ENCODE assay signal across 8 cellular contexts in the genomic region with DNA sequence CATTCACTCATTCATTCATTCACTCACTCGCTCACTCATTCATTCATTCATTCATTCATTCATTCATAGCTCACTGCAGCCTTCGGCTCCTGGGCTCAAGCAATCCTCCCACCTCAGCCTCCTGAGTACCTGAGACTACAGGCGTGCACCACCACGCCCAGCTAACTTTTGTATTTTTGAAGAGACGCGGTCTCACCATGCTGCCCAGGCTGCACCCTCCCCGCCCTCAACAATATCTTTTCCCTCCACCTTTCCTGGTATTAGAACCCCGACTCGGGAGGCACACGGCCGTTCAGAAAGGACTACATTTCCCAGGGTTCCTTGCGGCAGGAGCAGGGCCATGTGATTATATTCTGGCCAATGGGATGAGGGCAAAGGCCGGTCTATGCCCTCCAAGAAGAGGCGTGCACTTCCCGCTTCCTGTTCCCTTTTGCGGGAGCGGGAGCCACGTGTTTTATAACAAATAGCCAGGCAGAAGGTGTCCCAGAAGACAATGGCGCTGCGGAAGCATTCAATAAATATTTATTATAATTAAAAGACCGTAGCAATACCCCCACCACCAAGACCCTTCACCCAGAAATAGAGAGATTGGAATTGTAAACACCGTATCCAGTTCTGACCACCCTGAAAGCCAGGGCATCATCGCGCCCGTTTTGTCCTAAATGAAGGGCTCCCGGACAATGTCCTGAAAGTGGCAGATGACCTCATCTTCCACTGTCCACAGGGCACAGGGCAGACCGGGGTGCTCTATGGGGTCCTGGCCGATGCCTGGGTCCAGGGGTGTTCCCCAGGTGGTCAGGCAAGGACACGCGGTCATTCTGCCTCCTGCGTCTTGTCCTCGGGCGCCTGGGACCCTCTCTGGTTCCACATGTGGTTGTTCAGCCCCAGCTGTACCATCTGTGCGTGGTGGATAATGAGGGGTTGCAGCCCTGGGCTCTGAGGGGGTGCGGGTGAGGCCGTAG. TPM values are rescaled to one million over a fixed set of nuclear protein-coding genes. Genes with fewer than 3 reads are reported as not detected.
A peak's percentile ranks its signal among the peaks of the same experiment; 100 is the strongest.
DNase-seq lines count a peak whose midpoint lies in the region; ATAC-seq and TF ChIP-seq lines count a peak whose summit lies in the region.

No MANE protein-coding gene starts in this region.

- no peaks in the 10 kb centered on the region for H3K9me2 ChIP-seq in DOHH2 (replicated peaks; ENCODE audit: control insufficient read depth, low read length)

- peaks cover 16% of the 10 kb centered on the region for H3K36me3 Mint-ChIP-seq in activated T-helper 1 cell treated with anti-CD3 and anti-CD28 coated beads, Interleukin-12 subunit alpha, Interleukin-12 subunit beta, Interleukin-2, Interleukin-4 antibody, amounts not matched to agents 30 ng/mL and 10 ng/mL and 1 ng/mL, durations not matched to agents 14 hours and 24 hours and 36 hours (ENCODE audit: low read depth)
- no peaks in the 10 kb centered on the region for H3K36me3 Mint-ChIP-seq in natural killer cell
- peaks cover 33 to 41% of the 10 kb centered on the region in 2 donors for H3K36me3 Mint-ChIP-seq in stimulated activated naive B cell treated with anti-CD40 and anti-IgM and Interleukin-4, amounts not matched to agents 10 μg/mL and 1 μg/mL and 100 μg/mL, for 72 hours

- H2AFZ ChIP-seq in fibroblast of lung (ENCODE audit: low read length): no peak overlapping the region

- TF ChIP-seq CTCF in DOHH2 (IDR thresholded peaks at IDR 0.05; ENCODE audit: low read depth, low read length, poor library complexity, severe bottlenecking) (no peak), RWPE1 (conservative IDR thresholded peaks at IDR 0.05; ENCODE audit: low read depth) (no peak), fibroblast of lung (conservative IDR thresholded peaks at IDR 0.05 in 1 of 2, IDR thresholded peaks at IDR 0.05 in 1 of 2; ENCODE audit: low read depth in 1 of 2, low read length in 2 of 2) (no peak), natural killer cell (IDR thresholded peaks at IDR 0.05) (no peak)

- no peaks in the 10 kb centered on the region for H3K27me3 ChIP-seq in DOHH2 (ENCODE audit: control insufficient read depth, low read length)
- no peaks in the 10 kb centered on the region for H3K27me3 ChIP-seq in fibroblast of lung (ENCODE audit: control insufficient read depth, insufficient read depth, low read length)

- H3K4me3 ChIP-seq in DOHH2 (ENCODE audit: low read length): peak overlapping the region; percentile 25; the same call in 1 of the 2 replicates
- H3K4me3 ChIP-seq in fibroblast of lung (replicated peaks in 1 of 4; ENCODE audit: control extremely low read depth in 1 of 4, insufficient read depth in 1 of 4, low read depth in 3 of 4, low read length in 4 of 4): no peak overlapping the region

- H3K27ac ChIP-seq in DOHH2 (ENCODE audit: low read depth, low read length) (no peak overlapping the region), RWPE1 (peak overlapping the region; percentile 63), fibroblast of lung (ENCODE audit: insufficient read depth, low read length) (peak overlapping the region; percentile 32)

- H3K9me3 ChIP-seq in DOHH2 (ENCODE audit: control insufficient read depth, insufficient read depth, low read length) (no peaks in the 10 kb centered on the region), fibroblast of lung (ENCODE audit: control insufficient read depth, insufficient read depth, low read depth, low read length) (no peaks in the 10 kb centered on the region)

- intact Hi-C loops in activated T-helper 1 cell treated with anti-CD3 and anti-CD28 coated beads, Interleukin-12 subunit alpha, Interleukin-12 subunit beta, Interleukin-2, Interleukin-4 antibody, amounts not matched to agents 30 ng/mL and 10 ng/mL and 1 ng/mL, durations not matched to agents 14 hours and 24 hours and 36 hours (cut with micrococcal nuclease): loop anchor here (1.0 kb wide), 3 partner anchors 16 to 52 kb away; a partner anchor contains a TSS
- intact Hi-C loops in natural killer cell (cut with micrococcal nuclease): no loop called here

- H3K9me3 Mint-ChIP-seq in activated T-helper 1 cell treated with anti-CD3 and anti-CD28 coated beads, Interleukin-12 subunit alpha, Interleukin-12 subunit beta, Interleukin-2, Interleukin-4 antibody, amounts not matched to agents 30 ng/mL and 10 ng/mL and 1 ng/mL, durations not matched to agents 14 hours and 24 hours and 36 hours: no peaks in the 10 kb centered on the region
- H3K9me3 Mint-ChIP-seq in natural killer cell: no peaks in the 10 kb centered on the region
- peaks cover 5% of the 10 kb centered on the region in 2 donors for H3K9me3 Mint-ChIP-seq in stimulated activated naive B cell treated with anti-CD40 and anti-IgM and Interleukin-4, amounts not matched to agents 10 μg/mL and 1 μg/mL and 100 μg/mL, for 72 hours

- ATAC-seq in natural killer cell (peak; percentile 84 to 87 (median 85)), GM19324 (IDR thresholded peaks at IDR 0.05; ENCODE audit: low FRiP score, unreplicated experiment) (no peak)
- peak; percentile 87 to 90 for ATAC-seq in stimulated activated naive B cell treated with anti-CD40 and anti-IgM and Interleukin-4, amounts not matched to agents 10 μg/mL and 1 μg/mL and 100 μg/mL, for 72 hours (replicated peaks)

- H3K27me3 Mint-ChIP-seq in activated T-helper 1 cell treated with anti-CD3 and anti-CD28 coated beads, Interleukin-12 subunit alpha, Interleukin-12 subunit beta, Interleukin-2, Interleukin-4 antibody, amounts not matched to agents 30 ng/mL and 10 ng/mL and 1 ng/mL, durations not matched to agents 14 hours and 24 hours and 36 hours (ENCODE audit: insufficient read depth): no peaks in the 10 kb centered on the region
- H3K27me3 Mint-ChIP-seq in natural killer cell (ENCODE audit: low read depth in 2 of 2): no peaks in the 10 kb centered on the region
- H3K27me3 Mint-ChIP-seq in stimulated activated naive B cell treated with anti-CD40 and anti-IgM and Interleukin-4, amounts not matched to agents 10 μg/mL and 1 μg/mL and 100 μg/mL, for 72 hours: no peaks in the 10 kb centered on the region

- peaks cover 24% of the 10 kb centered on the region for H3F3A ChIP-seq in DOHH2 (ENCODE audit: control insufficient read depth, insufficient read depth)

- CTCF ChIA-PET in RWPE1 (lab: Yijun Ruan, JAX): no interaction called here

- no peak overlapping the region for H3K9ac ChIP-seq in fibroblast of lung (ENCODE audit: insufficient read depth, low read length)

- H3K36me3 ChIP-seq in DOHH2 (ENCODE audit: control insufficient read depth, low read length) (peaks cover 46% of the 10 kb centered on the region), fibroblast of lung (ENCODE audit: control insufficient read depth, insufficient read depth, low read length) (peaks cover 20% of the 10 kb centered on the region)

- peak overlapping the region; percentile 42 for H3K4me2 ChIP-seq in DOHH2 (ENCODE audit: low read length)
- H3K4me2 ChIP-seq in fibroblast of lung (ENCODE audit: extremely low read depth, insufficient read depth, low read length): no peak overlapping the region

- peak; percentile 91 for DNase-seq in LoVo (ENCODE audit: low spot score)
- peak; percentile 98 for DNase-seq in RWPE1 (ENCODE audit: low spot score)
- peak; percentile 66 for DNase-seq in activated T-helper 1 cell treated with anti-CD3 and anti-CD28 coated beads, Interleukin-12 subunit alpha, Interleukin-12 subunit beta, Interleukin-2, Interleukin-4 antibody, amounts not matched to agents 30 ng/mL and 10 ng/mL and 1 ng/mL, durations not matched to agents 14 hours and 24 hours and 36 hours (ENCODE audit: low spot score)
- DNase-seq in fibroblast of lung (ENCODE audit: low read depth in 2 of 2): peak; percentile 92 to 93
- peak; percentile 61 for DNase-seq in natural killer cell
- DNase-seq in stimulated activated naive B cell treated with anti-CD40 and anti-IgM and Interleukin-4, amounts not matched to agents 10 μg/mL and 1 μg/mL and 100 μg/mL, for 72 hours: peak; percentile 72

- H3K4me1 Mint-ChIP-seq in activated T-helper 1 cell treated with anti-CD3 and anti-CD28 coated beads, Interleukin-12 subunit alpha, Interleukin-12 subunit beta, Interleukin-2, Interleukin-4 antibody, amounts not matched to agents 30 ng/mL and 10 ng/mL and 1 ng/mL, durations not matched to agents 14 hours and 24 hours and 36 hours (ENCODE audit: low read depth): peaks cover 24% of the 10 kb centered on the region
- peaks cover 5 to 20% of the 10 kb centered on the region in 2 donors for H3K4me1 Mint-ChIP-seq in natural killer cell
- H3K4me1 Mint-ChIP-seq in stimulated activated naive B cell treated with anti-CD40 and anti-IgM and Interleukin-4, amounts not matched to agents 10 μg/mL and 1 μg/mL and 100 μg/mL, for 72 hours: peaks cover 23 to 49% of the 10 kb centered on the region in 2 donors

- peak overlapping the region; percentile 63 for H3K4me3 Mint-ChIP-seq in activated T-helper 1 cell treated with anti-CD3 and anti-CD28 coated beads, Interleukin-12 subunit alpha, Interleukin-12 subunit beta, Interleukin-2, Interleukin-4 antibody, amounts not matched to agents 30 ng/mL and 10 ng/mL and 1 ng/mL, durations not matched to agents 14 hours and 24 hours and 36 hours
- peak overlapping the region; percentile 68 for H3K4me3 Mint-ChIP-seq in natural killer cell
- peak overlapping the region; percentile 83 to 84 for H3K4me3 Mint-ChIP-seq in stimulated activated naive B cell treated with anti-CD40 and anti-IgM and Interleukin-4, amounts not matched to agents 10 μg/mL and 1 μg/mL and 100 μg/mL, for 72 hours

- POLR2A ChIA-PET in RWPE1 (lab: Yijun Ruan, JAX; ENCODE audit: low non-redundant PET): no interaction called here

- H3K27ac Mint-ChIP-seq in activated T-helper 1 cell treated with anti-CD3 and anti-CD28 coated beads, Interleukin-12 subunit alpha, Interleukin-12 subunit beta, Interleukin-2, Interleukin-4 antibody, amounts not matched to agents 30 ng/mL and 10 ng/mL and 1 ng/mL, durations not matched to agents 14 hours and 24 hours and 36 hours: peak overlapping the region; percentile 67
- H3K27ac Mint-ChIP-seq in natural killer cell: peak overlapping the region; percentile 10 to 73
- peak overlapping the region; percentile 86 for H3K27ac Mint-ChIP-seq in stimulated activated naive B cell treated with anti-CD40 and anti-IgM and Interleukin-4, amounts not matched to agents 10 μg/mL and 1 μg/mL and 100 μg/mL, for 72 hours

- H4K20me1 ChIP-seq in DOHH2 (ENCODE audit: control insufficient read depth, insufficient read depth, low read depth, low read length) (no peaks in the 10 kb centered on the region), fibroblast of lung (ENCODE audit: control insufficient read depth, extremely low read depth, insufficient read depth, low read length) (no peaks in the 10 kb centered on the region)

- H3K4me1 ChIP-seq in DOHH2 (ENCODE audit: control insufficient read depth, low read length): peaks cover 50% of the 10 kb centered on the region
- peaks cover 2% of the 10 kb centered on the region for H3K4me1 ChIP-seq in fibroblast of lung (ENCODE audit: control insufficient read depth, extremely low read depth, insufficient read depth, low read length)

- H3K79me2 ChIP-seq in DOHH2 (ENCODE audit: control insufficient read depth, low read length) (peaks cover 42% of the 10 kb centered on the region), fibroblast of lung (ENCODE audit: control insufficient read depth, insufficient read depth, low read length) (no peaks in the 10 kb centered on the region)

RNA-seq across cellular contexts. Expression of a gene that starts 15.8 kb away (rescaled TPM):
- total RNA-seq in activated T-helper 1 cell treated with anti-CD3 and anti-CD28 coated beads, Interleukin-12 subunit alpha, Interleukin-12 subunit beta, Interleukin-2, Interleukin-4 antibody, amounts not matched to agents 30 ng/mL and 10 ng/mL and 1 ng/mL, durations not matched to agents 14 hours and 24 hours and 36 hours: 31.2 and 33.3 TPM in 2 replicates
- total RNA-seq in fibroblast of lung (2.1 and 4.1 TPM in 2 replicates), natural killer cell (10 to 100 TPM; 22.6 to 24.8 (median 22.7) TPM)
- polyA plus RNA-seq in fibroblast of lung: 0.65 and 0.77 TPM in 2 replicates
- polyA plus RNA-seq in fibroblast of lung (2012): 10.8 and 12.8 TPM in 2 replicates
- 4.5 and 6.8 TPM in 2 replicates for polyA minus RNA-seq in fibroblast of lung (ENCODE audit: low replicate concordance)

RNA-seq across cellular contexts. Expression of a gene that starts 24.2 kb away (rescaled TPM):
- total RNA-seq in activated T-helper 1 cell treated with anti-CD3 and anti-CD28 coated beads, Interleukin-12 subunit alpha, Interleukin-12 subunit beta, Interleukin-2, Interleukin-4 antibody, amounts not matched to agents 30 ng/mL and 10 ng/mL and 1 ng/mL, durations not matched to agents 14 hours and 24 hours and 36 hours: 23.8 and 24.8 TPM in 2 replicates
- total RNA-seq in fibroblast of lung: 9.5 and 10.1 TPM in 2 replicates
- 3.2 and 4.1 TPM in 2 replicates for polyA plus RNA-seq in fibroblast of lung
- polyA plus RNA-seq in fibroblast of lung (2012): 0.71 and 0.72 TPM in 2 replicates
- 6.5 and 7.0 TPM in 2 replicates for polyA minus RNA-seq in fibroblast of lung (ENCODE audit: low replicate concordance)
- total RNA-seq in natural killer cell: 10 to 100 TPM; 11.0 to 13.9 (median 13.7) TPM

RNA-seq across cellular contexts. Expression of a gene that starts 51.8 kb away (rescaled TPM):
- 33.1 and 33.2 TPM in 2 replicates for total RNA-seq in activated T-helper 1 cell treated with anti-CD3 and anti-CD28 coated beads, Interleukin-12 subunit alpha, Interleukin-12 subunit beta, Interleukin-2, Interleukin-4 antibody, amounts not matched to agents 30 ng/mL and 10 ng/mL and 1 ng/mL, durations not matched to agents 14 hours and 24 hours and 36 hours
- total RNA-seq in fibroblast of lung (157 and 191 TPM in 2 replicates), natural killer cell (10 to 100 TPM; 26.6 to 28.7 (median 28.3) TPM)
- 133 and 151 TPM in 2 replicates for polyA plus RNA-seq in fibroblast of lung
- 212 and 248 TPM in 2 replicates for polyA plus RNA-seq in fibroblast of lung (2012)
- polyA minus RNA-seq in fibroblast of lung (ENCODE audit: low replicate concordance): 81.0 and 94.5 TPM in 2 replicates
